In the genomic region with DNA sequence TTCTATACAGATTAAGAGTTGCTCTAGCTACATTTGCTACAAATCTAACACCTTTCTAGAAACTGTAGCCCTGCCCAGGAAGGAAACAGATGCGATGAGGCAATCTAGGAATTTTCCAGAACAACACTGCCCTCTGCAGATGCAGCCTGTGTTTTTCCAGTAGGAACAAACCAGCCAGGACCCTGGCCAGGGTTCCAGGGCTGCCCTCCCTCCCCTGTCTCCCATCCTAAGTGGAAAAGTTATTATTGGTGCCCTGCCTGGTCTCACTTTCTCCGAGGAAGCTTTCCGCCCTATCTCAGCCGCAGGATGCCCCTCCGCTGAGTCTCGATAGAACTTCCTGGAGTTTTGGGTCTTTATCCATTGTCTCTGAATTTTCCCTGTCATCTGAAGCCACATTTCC, we compare ENCODE assay signal across 2 cellular contexts.
TF ChIP-seq lines count a peak whose summit lies in the region.

No MANE protein-coding gene starts in this region.

TF ChIP-seq in GM23338, 12 proteins besides CTCF, POLR2A, EP300 and RAD21:
- TF ChIP-seq, protein P1, sequence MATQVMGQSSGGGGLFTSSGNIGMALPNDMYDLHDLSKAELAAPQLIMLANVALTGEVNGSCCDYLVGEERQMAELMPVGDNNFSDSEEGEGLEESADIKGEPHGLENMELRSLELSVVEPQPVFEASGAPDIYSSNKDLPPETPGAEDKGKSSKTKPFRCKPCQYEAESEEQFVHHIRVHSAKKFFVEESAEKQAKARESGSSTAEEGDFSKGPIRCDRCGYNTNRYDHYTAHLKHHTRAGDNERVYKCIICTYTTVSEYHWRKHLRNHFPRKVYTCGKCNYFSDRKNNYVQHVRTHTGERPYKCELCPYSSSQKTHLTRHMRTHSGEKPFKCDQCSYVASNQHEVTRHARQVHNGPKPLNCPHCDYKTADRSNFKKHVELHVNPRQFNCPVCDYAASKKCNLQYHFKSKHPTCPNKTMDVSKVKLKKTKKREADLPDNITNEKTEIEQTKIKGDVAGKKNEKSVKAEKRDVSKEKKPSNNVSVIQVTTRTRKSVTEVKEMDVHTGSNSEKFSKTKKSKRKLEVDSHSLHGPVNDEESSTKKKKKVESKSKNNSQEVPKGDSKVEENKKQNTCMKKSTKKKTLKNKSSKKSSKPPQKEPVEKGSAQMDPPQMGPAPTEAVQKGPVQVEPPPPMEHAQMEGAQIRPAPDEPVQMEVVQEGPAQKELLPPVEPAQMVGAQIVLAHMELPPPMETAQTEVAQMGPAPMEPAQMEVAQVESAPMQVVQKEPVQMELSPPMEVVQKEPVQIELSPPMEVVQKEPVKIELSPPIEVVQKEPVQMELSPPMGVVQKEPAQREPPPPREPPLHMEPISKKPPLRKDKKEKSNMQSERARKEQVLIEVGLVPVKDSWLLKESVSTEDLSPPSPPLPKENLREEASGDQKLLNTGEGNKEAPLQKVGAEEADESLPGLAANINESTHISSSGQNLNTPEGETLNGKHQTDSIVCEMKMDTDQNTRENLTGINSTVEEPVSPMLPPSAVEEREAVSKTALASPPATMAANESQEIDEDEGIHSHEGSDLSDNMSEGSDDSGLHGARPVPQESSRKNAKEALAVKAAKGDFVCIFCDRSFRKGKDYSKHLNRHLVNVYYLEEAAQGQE (IDR thresholded peaks at IDR 0.05; ENCODE audit: unreplicated experiment), result peak; percentile 29

TF ChIP-seq in H1, 55 proteins besides CTCF, POLR2A, EP300 and RAD21:
- TF ChIP-seq CEBPB (IDR thresholded peaks at IDR 0.05; ENCODE audit: low read depth, low read length) (peak; percentile 89), JUND (IDR thresholded peaks at IDR 0.05; ENCODE audit: low read length) (0 out of 2 replicates have a peak, but pooled peaks have one; percentile 51)
- TF ChIP-seq, protein P2, sequence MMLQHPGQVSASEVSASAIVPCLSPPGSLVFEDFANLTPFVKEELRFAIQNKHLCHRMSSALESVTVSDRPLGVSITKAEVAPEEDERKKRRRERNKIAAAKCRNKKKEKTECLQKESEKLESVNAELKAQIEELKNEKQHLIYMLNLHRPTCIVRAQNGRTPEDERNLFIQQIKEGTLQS (IDR thresholded peaks at IDR 0.05; ENCODE audit: insufficient read depth, low read depth, low read length), result peak; percentile 61; the same call in 1 of the 2 replicates
